ENCODE assay signal across 8 cellular contexts in genomic region chr1:150321826-150322166, GRCh38. TPM values are rescaled to one million over a fixed set of nuclear protein-coding genes. Genes with fewer than 3 reads are reported as not detected.
DNase-seq lines count a peak whose midpoint lies in the region; ATAC-seq, FAIRE-seq and TF ChIP-seq lines count a peak whose summit lies in the region.

No MANE protein-coding gene starts in this region.

- no peaks in the 10 kb centered on the region for H3K9me3 Mint-ChIP-seq in activated CD8-positive, alpha-beta memory T cell treated with anti-CD3 and anti-CD28 coated beads, Interleukin-2, amount 10 ng/mL, durations not matched to agents 7 days and 5 days (ENCODE audit: low read depth)
- H3K9me3 Mint-ChIP-seq in activated T-helper 1 cell treated with anti-CD3 and anti-CD28 coated beads, Interleukin-12 subunit alpha, Interleukin-12 subunit beta, Interleukin-2, Interleukin-4 antibody, amounts not matched to agents 30 ng/mL and 10 ng/mL and 1 ng/mL, durations not matched to agents 14 hours and 24 hours and 36 hours, result no peaks in the 10 kb centered on the region
- H3K9me3 Mint-ChIP-seq in stimulated activated naive CD8-positive, alpha-beta T cell treated with anti-CD3 and anti-CD28 coated beads, Interleukin-15, amount 100 ng/mL, for 72 hours, result no peaks in the 10 kb centered on the region

- peak overlapping the region; percentile 88 for H3K4me3 ChIP-seq in iPS-11a (ENCODE audit: low read depth, low read length)

- FAIRE-seq in GM12891 (lab: Jason Lieb, UNC), result no peak

- CTCF ChIA-PET in activated CD8-positive, alpha-beta memory T cell treated with anti-CD3 and anti-CD28 coated beads, Interleukin-2, amount 10 ng/mL, durations not matched to agents 7 days and 5 days (lab: Charles Lee), result interaction anchor here (0.6 to 1.2 kb wide), 4 partner anchors 20 to 66 kb away, joined by 3 to 4 read pairs (median 3); partner anchors contain the start of gene RPRD2

- no peaks in the 10 kb centered on the region for H3K27me3 Mint-ChIP-seq in activated CD8-positive, alpha-beta memory T cell treated with anti-CD3 and anti-CD28 coated beads, Interleukin-2, amount 10 ng/mL, durations not matched to agents 7 days and 5 days
- peaks cover 1% of the 10 kb centered on the region for H3K27me3 Mint-ChIP-seq in activated T-helper 1 cell treated with anti-CD3 and anti-CD28 coated beads, Interleukin-12 subunit alpha, Interleukin-12 subunit beta, Interleukin-2, Interleukin-4 antibody, amounts not matched to agents 30 ng/mL and 10 ng/mL and 1 ng/mL, durations not matched to agents 14 hours and 24 hours and 36 hours (ENCODE audit: insufficient read depth)
- H3K27me3 Mint-ChIP-seq in stimulated activated naive CD8-positive, alpha-beta T cell treated with anti-CD3 and anti-CD28 coated beads, Interleukin-15, amount 100 ng/mL, for 72 hours, result no peaks in the 10 kb centered on the region

- intact Hi-C loops in activated T-helper 1 cell treated with anti-CD3 and anti-CD28 coated beads, Interleukin-12 subunit alpha, Interleukin-12 subunit beta, Interleukin-2, Interleukin-4 antibody, amounts not matched to agents 30 ng/mL and 10 ng/mL and 1 ng/mL, durations not matched to agents 14 hours and 24 hours and 36 hours (cut with micrococcal nuclease), result loop anchor here (1.0 to 5.0 kb wide), 11 partner anchors 28 to 555 kb away; partner anchors contain the start of genes ANP32E, APH1A, ARNT and BOLA1

- H3K27ac Mint-ChIP-seq in activated CD8-positive, alpha-beta memory T cell treated with anti-CD3 and anti-CD28 coated beads, Interleukin-2, amount 10 ng/mL, durations not matched to agents 7 days and 5 days, result peak overlapping the region; percentile 97
- peak overlapping the region; percentile 98 for H3K27ac Mint-ChIP-seq in activated T-helper 1 cell treated with anti-CD3 and anti-CD28 coated beads, Interleukin-12 subunit alpha, Interleukin-12 subunit beta, Interleukin-2, Interleukin-4 antibody, amounts not matched to agents 30 ng/mL and 10 ng/mL and 1 ng/mL, durations not matched to agents 14 hours and 24 hours and 36 hours
- H3K27ac Mint-ChIP-seq in stimulated activated naive CD8-positive, alpha-beta T cell treated with anti-CD3 and anti-CD28 coated beads, Interleukin-15, amount 100 ng/mL, for 72 hours, result peak overlapping the region; percentile 99 to 100

- peaks cover 33% of the 10 kb centered on the region for H3K4me1 Mint-ChIP-seq in activated CD8-positive, alpha-beta memory T cell treated with anti-CD3 and anti-CD28 coated beads, Interleukin-2, amount 10 ng/mL, durations not matched to agents 7 days and 5 days
- H3K4me1 Mint-ChIP-seq in activated T-helper 1 cell treated with anti-CD3 and anti-CD28 coated beads, Interleukin-12 subunit alpha, Interleukin-12 subunit beta, Interleukin-2, Interleukin-4 antibody, amounts not matched to agents 30 ng/mL and 10 ng/mL and 1 ng/mL, durations not matched to agents 14 hours and 24 hours and 36 hours (ENCODE audit: low read depth), result peaks cover 28% of the 10 kb centered on the region
- peaks cover 28% of the 10 kb centered on the region for H3K4me1 Mint-ChIP-seq in stimulated activated naive CD8-positive, alpha-beta T cell treated with anti-CD3 and anti-CD28 coated beads, Interleukin-15, amount 100 ng/mL, for 72 hours

- H3K36me3 Mint-ChIP-seq in activated CD8-positive, alpha-beta memory T cell treated with anti-CD3 and anti-CD28 coated beads, Interleukin-2, amount 10 ng/mL, durations not matched to agents 7 days and 5 days, result peaks cover 29% of the 10 kb centered on the region
- peaks cover 21% of the 10 kb centered on the region for H3K36me3 Mint-ChIP-seq in activated T-helper 1 cell treated with anti-CD3 and anti-CD28 coated beads, Interleukin-12 subunit alpha, Interleukin-12 subunit beta, Interleukin-2, Interleukin-4 antibody, amounts not matched to agents 30 ng/mL and 10 ng/mL and 1 ng/mL, durations not matched to agents 14 hours and 24 hours and 36 hours (ENCODE audit: low read depth)

- DNase-seq in activated CD8-positive, alpha-beta memory T cell treated with anti-CD3 and anti-CD28 coated beads, Interleukin-2, amount 10 ng/mL, durations not matched to agents 7 days and 5 days, result peak; percentile 41
- DNase-seq in activated CD8-positive, alpha-beta memory T cell treated with anti-CD3 and anti-CD28 coated beads for 24 hours, result no peak
- no peak for DNase-seq in activated T-helper 1 cell treated with anti-CD3 and anti-CD28 coated beads, Interleukin-12 subunit alpha, Interleukin-12 subunit beta, Interleukin-2, Interleukin-4 antibody, amounts not matched to agents 30 ng/mL and 10 ng/mL and 1 ng/mL, durations not matched to agents 14 hours and 24 hours and 36 hours (ENCODE audit: low spot score)
- DNase-seq in stimulated activated naive CD8-positive, alpha-beta T cell treated with anti-CD3 and anti-CD28 coated beads, Interleukin-15, amount 100 ng/mL, for 72 hours, result no peak
- DNase-seq in DMS153 treated with DMSO at 0.1 percent for 48 hours (lab: John Stamatoyannopoulos, UW; ENCODE audit: unreplicated experiment) (no peak), GM12891 (ENCODE audit: insufficient read length, low spot score) (no peak)

- TF ChIP-seq POLR2A in GM12891 (IDR thresholded peaks at IDR 0.05; ENCODE audit: low read depth, low read length), result no peak

- peak; percentile 3 for ATAC-seq in activated CD8-positive, alpha-beta memory T cell treated with anti-CD3 and anti-CD28 coated beads, Interleukin-2, amount 10 ng/mL, durations not matched to agents 7 days and 5 days
- ATAC-seq in stimulated activated naive CD8-positive, alpha-beta T cell treated with anti-CD3 and anti-CD28 coated beads, Interleukin-15, amount 100 ng/mL, for 72 hours, result no peak
- ATAC-seq in GM18909 (IDR thresholded peaks at IDR 0.05; ENCODE audit: poor library complexity, unreplicated experiment), result no peak

- H3K4me3 Mint-ChIP-seq in activated CD8-positive, alpha-beta memory T cell treated with anti-CD3 and anti-CD28 coated beads, Interleukin-2, amount 10 ng/mL, durations not matched to agents 7 days and 5 days, result peak overlapping the region; percentile 94
- peak overlapping the region; percentile 99 for H3K4me3 Mint-ChIP-seq in activated T-helper 1 cell treated with anti-CD3 and anti-CD28 coated beads, Interleukin-12 subunit alpha, Interleukin-12 subunit beta, Interleukin-2, Interleukin-4 antibody, amounts not matched to agents 30 ng/mL and 10 ng/mL and 1 ng/mL, durations not matched to agents 14 hours and 24 hours and 36 hours
- peak overlapping the region; percentile 94 to 99 for H3K4me3 Mint-ChIP-seq in stimulated activated naive CD8-positive, alpha-beta T cell treated with anti-CD3 and anti-CD28 coated beads, Interleukin-15, amount 100 ng/mL, for 72 hours

TF ChIP-seq in GM12891, 5 proteins besides CTCF, POLR2A, EP300 and RAD21:
- TF ChIP-seq POU2F2 (IDR thresholded peaks at IDR 0.05; ENCODE audit: low read depth, low read length), result no peak
- TF ChIP-seq SPI1 (IDR thresholded peaks at IDR 0.05; ENCODE audit: low read depth, low read length), result no peak
- no peak for TF ChIP-seq PAX5 (IDR thresholded peaks at IDR 0.05; ENCODE audit: insufficient read depth, low read length, severe bottlenecking)
- TF ChIP-seq POLR2AphosphoS5 (IDR thresholded peaks at IDR 0.05; ENCODE audit: low read depth, low read length), result no peak
- no peak for TF ChIP-seq TAF1 (IDR thresholded peaks at IDR 0.05; ENCODE audit: low read depth, low read length)

RNA-seq across cellular contexts. Expression of gene PRPF3, which starts 0.5 kb away (rescaled TPM):
- total RNA-seq in activated CD8-positive, alpha-beta memory T cell treated with anti-CD3 and anti-CD28 coated beads, Interleukin-2, amount 10 ng/mL, durations not matched to agents 7 days and 5 days, result 10 to 100 TPM; 72.5 to 76.2 TPM
- total RNA-seq in activated T-helper 1 cell treated with anti-CD3 and anti-CD28 coated beads, Interleukin-12 subunit alpha, Interleukin-12 subunit beta, Interleukin-2, Interleukin-4 antibody, amounts not matched to agents 30 ng/mL and 10 ng/mL and 1 ng/mL, durations not matched to agents 14 hours and 24 hours and 36 hours, result 92.7 and 98.5 TPM in 2 replicates
- polyA plus RNA-seq in GM12891 (2012; ENCODE audit: low read depth, missing spikeins), result 27.9 TPM

RNA-seq across cellular contexts. Expression of gene MRPS21, which starts 28.1 kb away (rescaled TPM):
- 10 to 100 TPM; 70.9 to 82.8 TPM for total RNA-seq in activated CD8-positive, alpha-beta memory T cell treated with anti-CD3 and anti-CD28 coated beads, Interleukin-2, amount 10 ng/mL, durations not matched to agents 7 days and 5 days
- 81.4 and 85.2 TPM in 2 replicates for total RNA-seq in activated T-helper 1 cell treated with anti-CD3 and anti-CD28 coated beads, Interleukin-12 subunit alpha, Interleukin-12 subunit beta, Interleukin-2, Interleukin-4 antibody, amounts not matched to agents 30 ng/mL and 10 ng/mL and 1 ng/mL, durations not matched to agents 14 hours and 24 hours and 36 hours
- 103 TPM for polyA plus RNA-seq in GM12891 (2012; ENCODE audit: low read depth, missing spikeins)

RNA-seq across cellular contexts. Expression of gene CIART, which starts 39.4 kb away (rescaled TPM):
- 1 to 10 TPM in 1 of 2 experiments, under 1 TPM in 1; 0.44 to 1.7 TPM for total RNA-seq in activated CD8-positive, alpha-beta memory T cell treated with anti-CD3 and anti-CD28 coated beads, Interleukin-2, amount 10 ng/mL, durations not matched to agents 7 days and 5 days
- 3.4 TPM in 2 replicates for total RNA-seq in activated T-helper 1 cell treated with anti-CD3 and anti-CD28 coated beads, Interleukin-12 subunit alpha, Interleukin-12 subunit beta, Interleukin-2, Interleukin-4 antibody, amounts not matched to agents 30 ng/mL and 10 ng/mL and 1 ng/mL, durations not matched to agents 14 hours and 24 hours and 36 hours
- 2.0 TPM for polyA plus RNA-seq in GM12891 (2012; ENCODE audit: low read depth, missing spikeins)

RNA-seq across cellular contexts. Expression of gene RPRD2, which starts 42.2 kb away (rescaled TPM):
- 10 to 100 TPM; 28.1 to 28.5 TPM for total RNA-seq in activated CD8-positive, alpha-beta memory T cell treated with anti-CD3 and anti-CD28 coated beads, Interleukin-2, amount 10 ng/mL, durations not matched to agents 7 days and 5 days
- 24.4 and 24.7 TPM in 2 replicates for total RNA-seq in activated T-helper 1 cell treated with anti-CD3 and anti-CD28 coated beads, Interleukin-12 subunit alpha, Interleukin-12 subunit beta, Interleukin-2, Interleukin-4 antibody, amounts not matched to agents 30 ng/mL and 10 ng/mL and 1 ng/mL, durations not matched to agents 14 hours and 24 hours and 36 hours
- polyA plus RNA-seq in GM12891 (2012; ENCODE audit: low read depth, missing spikeins), result 7.5 TPM

RNA-seq across cellular contexts. Expression of gene C1orf54, which starts 49.2 kb away (rescaled TPM):
- 1 to 10 TPM in 1 of 2 experiments, under 1 TPM in 1; 0.40 to 1.8 TPM for total RNA-seq in activated CD8-positive, alpha-beta memory T cell treated with anti-CD3 and anti-CD28 coated beads, Interleukin-2, amount 10 ng/mL, durations not matched to agents 7 days and 5 days
- total RNA-seq in activated T-helper 1 cell treated with anti-CD3 and anti-CD28 coated beads, Interleukin-12 subunit alpha, Interleukin-12 subunit beta, Interleukin-2, Interleukin-4 antibody, amounts not matched to agents 30 ng/mL and 10 ng/mL and 1 ng/mL, durations not matched to agents 14 hours and 24 hours and 36 hours, result 1.6 TPM in 2 replicates
- 16.9 TPM for polyA plus RNA-seq in GM12891 (2012; ENCODE audit: low read depth, missing spikeins)
